In genomic region chr14:45426685-45427282, GRCh38 we compare ENCODE assay signal across 1 cellular context.
TF ChIP-seq lines count a peak whose summit lies in the region.

No MANE protein-coding gene starts in this region.

TF ChIP-seq in H1, 55 proteins besides CTCF, POLR2A, EP300 and RAD21 (continued from another document):
- no peak for TF ChIP-seq CHD7 (IDR thresholded peaks at IDR 0.05; ENCODE audit: insufficient replicate concordance, low read length)
- TF ChIP-seq RFX5 (IDR thresholded peaks at IDR 0.05; ENCODE audit: borderline replicate concordance, low read depth, low read length) = no peak
- TF ChIP-seq KDM5A (IDR thresholded peaks at IDR 0.05; ENCODE audit: low read length) = no peak
- no peak for TF ChIP-seq FOSL1 (IDR thresholded peaks at IDR 0.05; ENCODE audit: insufficient read depth, low read depth, low read length)
TF ChIP-seq in H1: peak in this region for 0.
